19 cellular contexts compared by ENCODE assay signal in the genomic region with DNA sequence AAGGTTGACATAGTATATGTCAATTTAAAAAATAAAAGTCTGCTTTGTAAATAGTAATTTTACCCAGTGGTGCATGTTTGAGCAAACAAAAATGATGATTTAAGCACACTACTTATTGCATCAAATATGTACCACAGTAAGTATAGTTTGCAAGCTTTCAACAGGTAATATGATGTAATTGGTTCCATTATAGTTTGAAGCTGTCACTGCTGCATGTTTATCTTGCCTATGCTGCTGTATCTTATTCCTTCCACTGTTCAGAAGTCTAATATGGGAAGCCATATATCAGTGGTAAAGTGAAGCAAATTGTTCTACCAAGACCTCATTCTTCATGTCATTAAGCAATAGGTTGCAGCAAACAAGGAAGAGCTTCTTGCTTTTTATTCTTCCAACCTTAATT.
"Had no signal": no experiment of that assay in that cellular context is flagged by ENCODE, and none has a peak within 500 bp of the region (broad histone marks: within the 10 kb centered on the region; RNA-seq: fewer than 3 reads in every experiment).

No MANE protein-coding gene starts in this region.

- H3K4me1 ChIP-seq: sigmoid colon, suprapubic skin, upper lobe of right lung had no signal

- DNase-seq: activated CD4-positive, alpha-beta T cell treated with anti-CD3 and anti-CD28 coated beads, Interleukin-2, amount 50 U/mL, for 48 hours; activated CD4-positive, CD25-positive, alpha-beta regulatory T cell treated with anti-CD3 and anti-CD28 coated beads, Interleukin-2, amount 50 U/mL, for 72 hours; activated effector memory CD4-positive, alpha-beta T cell treated with anti-CD3 and anti-CD28 coated beads, Interleukin-2, amount 50 U/mL, for 16 hours; activated T-cell treated with anti-CD3 and anti-CD28 coated beads, Interleukin-2, amount 50 U/mL, for 4 hours; amygdala; dermis blood vessel endothelial cell; endodermal cell; erythroblast; hippocampal formation; mesendoderm; sigmoid colon; stimulated activated CD4-positive, alpha-beta T cell treated with anti-CD3 and anti-CD28 coated beads, Interleukin-12 subunit alpha, Interleukin-12 subunit beta, amount 100 ng/mL, for 4 hours; stimulated activated naive CD4-positive, alpha-beta T cell treated with Interleukin-2 at 50 U/mL for 16 hours; upper lobe of right lung had no signal

- H3K27me3 ChIP-seq: sigmoid colon, suprapubic skin, upper lobe of right lung had no signal

- H3K36me3 ChIP-seq: sigmoid colon, suprapubic skin, upper lobe of right lung had no signal

- H3K4me1 Mint-ChIP-seq: brain; central memory CD8-positive, alpha-beta T cell; nephron had no signal

- H3K36me3 Mint-ChIP-seq: activated naive CD4-positive, alpha-beta T cell treated with anti-CD3 and anti-CD28 coated beads, Interleukin-2, amount 50 U/mL, for 72 hours had no signal

- H3K9me3 ChIP-seq: sigmoid colon, suprapubic skin, upper lobe of right lung had no signal

- H3K4me3 ChIP-seq: sigmoid colon, suprapubic skin, upper lobe of right lung had no signal

- H3K27ac ChIP-seq: sigmoid colon, suprapubic skin, upper lobe of right lung had no signal

- H3K4me3 Mint-ChIP-seq: activated T-cell treated with anti-CD3 and anti-CD28 coated beads, Interleukin-2, amount 50 U/mL, for 4 hours; brain; central memory CD8-positive, alpha-beta T cell; endodermal cell; nephron had no signal

- ATAC-seq: activated naive CD4-positive, alpha-beta T cell treated with anti-CD3 and anti-CD28 coated beads, Interleukin-2, amount 50 U/mL, for 72 hours; activated T-cell treated with anti-CD3 and anti-CD28 coated beads, Interleukin-2, amount 50 U/mL, for 4 hours; upper lobe of right lung had no signal

- H3K27ac Mint-ChIP-seq: activated naive CD4-positive, alpha-beta T cell treated with anti-CD3 and anti-CD28 coated beads, Interleukin-2, amount 50 U/mL, for 72 hours; brain; endodermal cell; nephron had no signal

- H3K9me3 Mint-ChIP-seq: activated naive CD4-positive, alpha-beta T cell treated with anti-CD3 and anti-CD28 coated beads, Interleukin-2, amount 50 U/mL, for 72 hours; activated T-cell treated with anti-CD3 and anti-CD28 coated beads, Interleukin-2, amount 50 U/mL, for 4 hours; central memory CD8-positive, alpha-beta T cell; endodermal cell; nephron had no signal
